ENCODE assay signal across 29 cellular contexts in genomic region chr20:22456109-22456508, GRCh38.
"Had no signal": no experiment of that assay in that cellular context is flagged by ENCODE, and none has a peak within 500 bp of the region (broad histone marks: within the 10 kb centered on the region; RNA-seq: fewer than 3 reads in every experiment).

No MANE protein-coding gene starts in this region.

- H3K36me3 ChIP-seq: gastroesophageal sphincter, lower lobe of right lung, prostate gland, right atrium auricular region, spleen, uterus had no signal

- H3K27ac Mint-ChIP-seq: activated B cell treated with CpG ODN at 0.5 μM for 24 hours; activated CD4-positive, alpha-beta T cell treated with anti-CD3 and anti-CD28 coated beads, Interleukin-2, amount 10 ng/mL, durations not matched to agents 24 days and 14 days; activated CD8-positive, alpha-beta memory T cell treated with anti-CD3 and anti-CD28 coated beads, Interleukin-2, amount 10 ng/mL, durations not matched to agents 7 days and 5 days; activated CD8-positive, alpha-beta T cell treated with anti-CD3 and anti-CD28 coated beads for 36 hours; activated naive CD8-positive, alpha-beta T cell treated with anti-CD3 and anti-CD28 coated beads, Interleukin-2, amount 50 U/mL, for 24 hours; activated T-helper 1 cell treated with anti-CD3 and anti-CD28 coated beads, Interleukin-12 subunit alpha, Interleukin-12 subunit beta, Interleukin-2, Interleukin-4 antibody, amounts not matched to agents 30 ng/mL and 10 ng/mL and 1 ng/mL, durations not matched to agents 14 hours and 24 hours and 36 hours; immature natural killer cell; naive thymus-derived CD4-positive, alpha-beta T cell had no signal

- H3K27ac ChIP-seq: epithelial cell of prostate, gastroesophageal sphincter, lower lobe of right lung, prostate gland, right atrium auricular region, spleen, testis, uterus had no signal

- H3K4me3 ChIP-seq: gastroesophageal sphincter, lower lobe of right lung, prostate gland, right atrium auricular region, spleen, testis, uterus had no signal

- H3K27me3 Mint-ChIP-seq: activated B cell treated with CpG ODN at 0.5 μM for 24 hours; activated CD4-positive, alpha-beta T cell treated with anti-CD3 and anti-CD28 coated beads, Interleukin-2, amount 10 ng/mL, durations not matched to agents 24 days and 14 days; activated CD8-positive, alpha-beta memory T cell treated with anti-CD3 and anti-CD28 coated beads, Interleukin-2, amount 10 ng/mL, durations not matched to agents 7 days and 5 days; naive thymus-derived CD4-positive, alpha-beta T cell had no signal

- H3K4me1 ChIP-seq: gastroesophageal sphincter, lower lobe of right lung, prostate gland, right atrium auricular region, spleen, testis, uterus had no signal

- H3K27me3 ChIP-seq: right atrium auricular region, testis, uterus had no signal

- H3K36me3 Mint-ChIP-seq: activated CD8-positive, alpha-beta memory T cell treated with anti-CD3 and anti-CD28 coated beads, Interleukin-2, amount 10 ng/mL, durations not matched to agents 7 days and 5 days; immature natural killer cell; naive thymus-derived CD4-positive, alpha-beta T cell had no signal

- H3K4me3 Mint-ChIP-seq: activated B cell treated with CpG ODN at 0.5 μM for 24 hours; activated CD4-positive, alpha-beta T cell treated with anti-CD3 and anti-CD28 coated beads, Interleukin-2, amount 10 ng/mL, durations not matched to agents 24 days and 14 days; activated CD8-positive, alpha-beta memory T cell treated with anti-CD3 and anti-CD28 coated beads, Interleukin-2, amount 10 ng/mL, durations not matched to agents 7 days and 5 days; activated CD8-positive, alpha-beta T cell treated with anti-CD3 and anti-CD28 coated beads for 36 hours; activated naive CD8-positive, alpha-beta T cell treated with anti-CD3 and anti-CD28 coated beads, Interleukin-2, amount 50 U/mL, for 24 hours; activated T-helper 1 cell treated with anti-CD3 and anti-CD28 coated beads, Interleukin-12 subunit alpha, Interleukin-12 subunit beta, Interleukin-2, Interleukin-4 antibody, amounts not matched to agents 30 ng/mL and 10 ng/mL and 1 ng/mL, durations not matched to agents 14 hours and 24 hours and 36 hours; immature natural killer cell; naive thymus-derived CD4-positive, alpha-beta T cell; neural crest cell had no signal

- H3K4me1 Mint-ChIP-seq: activated B cell treated with CpG ODN at 0.5 μM for 24 hours; activated CD4-positive, alpha-beta T cell treated with anti-CD3 and anti-CD28 coated beads, Interleukin-2, amount 10 ng/mL, durations not matched to agents 24 days and 14 days; activated CD8-positive, alpha-beta memory T cell treated with anti-CD3 and anti-CD28 coated beads, Interleukin-2, amount 10 ng/mL, durations not matched to agents 7 days and 5 days; activated naive CD8-positive, alpha-beta T cell treated with anti-CD3 and anti-CD28 coated beads, Interleukin-2, amount 50 U/mL, for 24 hours; immature natural killer cell; naive thymus-derived CD4-positive, alpha-beta T cell; neural crest cell had no signal

- ATAC-seq: activated CD8-positive, alpha-beta memory T cell treated with anti-CD3 and anti-CD28 coated beads, Interleukin-2, amount 10 ng/mL, durations not matched to agents 7 days and 5 days; activated CD8-positive, alpha-beta T cell treated with anti-CD3 and anti-CD28 coated beads for 36 hours; activated naive CD8-positive, alpha-beta T cell treated with anti-CD3 and anti-CD28 coated beads, Interleukin-2, amount 50 U/mL, for 24 hours; gastroesophageal sphincter; left lobe of liver; naive thymus-derived CD4-positive, alpha-beta T cell had no signal

- H3K9me3 ChIP-seq: gastroesophageal sphincter, lower lobe of right lung, prostate gland, right atrium auricular region, spleen, testis, uterus had no signal

- DNase-seq: activated B cell treated with CpG ODN at 0.5 μM for 24 hours; activated CD4-positive, alpha-beta T cell treated with anti-CD3 and anti-CD28 coated beads, Interleukin-2, amount 10 ng/mL, durations not matched to agents 24 days and 14 days; activated CD8-positive, alpha-beta memory T cell treated with anti-CD3 and anti-CD28 coated beads, Interleukin-2, amount 10 ng/mL, durations not matched to agents 7 days and 5 days; activated CD8-positive, alpha-beta T cell treated with anti-CD3 and anti-CD28 coated beads for 36 hours; activated gamma-delta T cell; activated naive CD4-positive, alpha-beta T cell treated with anti-CD3 and anti-CD28 coated beads, Interleukin-2, amount 50 U/mL, for 16 hours; activated naive CD8-positive, alpha-beta T cell treated with anti-CD3 and anti-CD28 coated beads, Interleukin-2, amount 50 U/mL, for 24 hours; activated T-cell treated with anti-CD3 and anti-CD28 coated beads for 4 hours; cerebellar nuclear complex; cortex of kidney; head of caudate nucleus; hypothalamus; immature natural killer cell; lower lobe of right lung; naive thymus-derived CD4-positive, alpha-beta T cell; spleen; stimulated activated CD4-positive, alpha-beta T cell treated with anti-CD3 and anti-CD28 coated beads, Interleukin-4, amount 100 ng/mL, for 1 hour; stimulated activated naive CD4-positive, alpha-beta T cell; T1000; testis; trophoblast cell; uterus had no signal

- H3K9me3 Mint-ChIP-seq: activated B cell treated with CpG ODN at 0.5 μM for 24 hours; activated CD4-positive, alpha-beta T cell treated with anti-CD3 and anti-CD28 coated beads, Interleukin-2, amount 10 ng/mL, durations not matched to agents 24 days and 14 days; activated CD8-positive, alpha-beta T cell treated with anti-CD3 and anti-CD28 coated beads for 36 hours; activated naive CD8-positive, alpha-beta T cell treated with anti-CD3 and anti-CD28 coated beads, Interleukin-2, amount 50 U/mL, for 24 hours; activated T-helper 1 cell treated with anti-CD3 and anti-CD28 coated beads, Interleukin-12 subunit alpha, Interleukin-12 subunit beta, Interleukin-2, Interleukin-4 antibody, amounts not matched to agents 30 ng/mL and 10 ng/mL and 1 ng/mL, durations not matched to agents 14 hours and 24 hours and 36 hours; neural crest cell had no signal
